Comparison of ENCODE assay signal across 1 cellular context in the genomic region with DNA sequence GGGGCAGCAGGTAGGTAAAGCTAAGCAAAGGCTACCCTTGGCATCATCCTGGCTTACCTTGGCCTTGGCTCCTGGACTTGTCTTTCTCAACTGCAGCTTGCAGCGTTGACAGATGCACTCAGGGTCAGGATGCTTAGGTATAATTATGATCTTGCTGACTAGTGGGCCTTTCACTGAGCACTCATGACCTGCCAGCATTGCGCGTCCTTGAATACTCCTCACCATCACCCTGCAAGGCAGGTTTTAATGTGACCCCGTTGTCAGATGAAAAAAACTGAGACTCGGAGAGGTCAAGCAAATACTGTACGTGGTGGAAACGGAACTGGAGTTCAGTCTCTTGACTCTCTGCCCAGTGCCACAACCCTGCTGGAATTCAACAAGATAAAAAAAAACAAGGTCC.
TF ChIP-seq lines count a peak whose summit lies in the region.

No MANE protein-coding gene starts in this region.

TF ChIP-seq in HepG2, 621 proteins besides CTCF, POLR2A, EP300 and RAD21 (continued from another document and continues in another):
- TF ChIP-seq ZNF563 (CRISPR knock-in tag; IDR thresholded peaks at IDR 0.05) (no peak), ZNF747 (CRISPR knock-in tag; IDR thresholded peaks at IDR 0.05; ENCODE audit: borderline replicate concordance) (no peak), RBM39 (IDR thresholded peaks at IDR 0.05; ENCODE audit: low read depth, low read length, poor library complexity, severe bottlenecking) (no peak), ZNF431 (CRISPR knock-in tag; IDR thresholded peaks at IDR 0.05; ENCODE audit: borderline replicate concordance, low read depth) (no peak), NFYB (CRISPR knock-in tag; IDR thresholded peaks at IDR 0.05) (no peak), XBP1 (CRISPR knock-in tag; IDR thresholded peaks at IDR 0.05) (no peak), GABPB1 (CRISPR knock-in tag; IDR thresholded peaks at IDR 0.05) (no peak), SNAI1 (CRISPR knock-in tag; IDR thresholded peaks at IDR 0.05; ENCODE audit: borderline replicate concordance) (no peak), FOSL2 (CRISPR knock-in tag; IDR thresholded peaks at IDR 0.05) (peak; percentile 19; the same call in 1 of the 2 replicates), ARID2 (CRISPR knock-in tag; IDR thresholded peaks at IDR 0.05; ENCODE audit: borderline replicate concordance) (no peak), ZNF136 (CRISPR knock-in tag; IDR thresholded peaks at IDR 0.05; ENCODE audit: low read depth) (no peak), DR1 (CRISPR knock-in tag; IDR thresholded peaks at IDR 0.05) (no peak), ZNF543 (CRISPR knock-in tag; IDR thresholded peaks at IDR 0.05) (no peak), SOX13 (IDR thresholded peaks at IDR 0.05) (no peak), SOX13 (CRISPR knock-in tag; conservative IDR thresholded peaks at IDR 0.05 in 1 of 2, IDR thresholded peaks at IDR 0.05 in 1 of 2) (peak in 1 of 2 experiments; percentile 61; a peak in 1 of 4 replicates), RXRB (CRISPR knock-in tag; IDR thresholded peaks at IDR 0.05; ENCODE audit: borderline replicate concordance) (peak; percentile 62; the same call in 1 of the 2 replicates), NFE2L2 (IDR thresholded peaks at IDR 0.05; ENCODE audit: low read length) (no peak), KLF13 (CRISPR knock-in tag; IDR thresholded peaks at IDR 0.05) (no peak), ZBTB38 (CRISPR knock-in tag; IDR thresholded peaks at IDR 0.05) (no peak), TMF1 (CRISPR knock-in tag; IDR thresholded peaks at IDR 0.05; ENCODE audit: low read depth) (no peak), TCF7L2 (IDR thresholded peaks at IDR 0.05; ENCODE audit: low read depth, low read length) (no peak), FIP1L1 (IDR thresholded peaks at IDR 0.05; ENCODE audit: borderline replicate concordance, insufficient read depth, low read depth, low read length) (no peak), NR2F1 (CRISPR knock-in tag; IDR thresholded peaks at IDR 0.05) (peak; percentile 29 to 53; a peak in 2 of 4 replicates), GATAD2A (CRISPR knock-in tag; IDR thresholded peaks at IDR 0.05) (peak; percentile 31; the same call in 1 of the 2 replicates), SUZ12 (IDR thresholded peaks at IDR 0.05; ENCODE audit: low read depth, low read length) (no peak), TCF7 (IDR thresholded peaks at IDR 0.05; ENCODE audit: low read depth) (peak; percentile 24; the same call in 1 of the 2 replicates), CEBPB (IDR thresholded peaks at IDR 0.05; ENCODE audit: borderline replicate concordance, low read depth, low read length) (no peak)
- TF ChIP-seq, protein P1, sequence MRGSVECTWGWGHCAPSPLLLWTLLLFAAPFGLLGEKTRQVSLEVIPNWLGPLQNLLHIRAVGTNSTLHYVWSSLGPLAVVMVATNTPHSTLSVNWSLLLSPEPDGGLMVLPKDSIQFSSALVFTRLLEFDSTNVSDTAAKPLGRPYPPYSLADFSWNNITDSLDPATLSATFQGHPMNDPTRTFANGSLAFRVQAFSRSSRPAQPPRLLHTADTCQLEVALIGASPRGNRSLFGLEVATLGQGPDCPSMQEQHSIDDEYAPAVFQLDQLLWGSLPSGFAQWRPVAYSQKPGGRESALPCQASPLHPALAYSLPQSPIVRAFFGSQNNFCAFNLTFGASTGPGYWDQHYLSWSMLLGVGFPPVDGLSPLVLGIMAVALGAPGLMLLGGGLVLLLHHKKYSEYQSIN (CRISPR knock-in tag; IDR thresholded peaks at IDR 0.05; ENCODE audit: borderline replicate concordance): no peak
- TF ChIP-seq, protein P2, sequence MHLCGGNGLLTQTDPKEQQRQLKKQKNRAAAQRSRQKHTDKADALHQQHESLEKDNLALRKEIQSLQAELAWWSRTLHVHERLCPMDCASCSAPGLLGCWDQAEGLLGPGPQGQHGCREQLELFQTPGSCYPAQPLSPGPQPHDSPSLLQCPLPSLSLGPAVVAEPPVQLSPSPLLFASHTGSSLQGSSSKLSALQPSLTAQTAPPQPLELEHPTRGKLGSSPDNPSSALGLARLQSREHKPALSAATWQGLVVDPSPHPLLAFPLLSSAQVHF (CRISPR knock-in tag; IDR thresholded peaks at IDR 0.05): no peak
- TF ChIP-seq, protein P3, sequence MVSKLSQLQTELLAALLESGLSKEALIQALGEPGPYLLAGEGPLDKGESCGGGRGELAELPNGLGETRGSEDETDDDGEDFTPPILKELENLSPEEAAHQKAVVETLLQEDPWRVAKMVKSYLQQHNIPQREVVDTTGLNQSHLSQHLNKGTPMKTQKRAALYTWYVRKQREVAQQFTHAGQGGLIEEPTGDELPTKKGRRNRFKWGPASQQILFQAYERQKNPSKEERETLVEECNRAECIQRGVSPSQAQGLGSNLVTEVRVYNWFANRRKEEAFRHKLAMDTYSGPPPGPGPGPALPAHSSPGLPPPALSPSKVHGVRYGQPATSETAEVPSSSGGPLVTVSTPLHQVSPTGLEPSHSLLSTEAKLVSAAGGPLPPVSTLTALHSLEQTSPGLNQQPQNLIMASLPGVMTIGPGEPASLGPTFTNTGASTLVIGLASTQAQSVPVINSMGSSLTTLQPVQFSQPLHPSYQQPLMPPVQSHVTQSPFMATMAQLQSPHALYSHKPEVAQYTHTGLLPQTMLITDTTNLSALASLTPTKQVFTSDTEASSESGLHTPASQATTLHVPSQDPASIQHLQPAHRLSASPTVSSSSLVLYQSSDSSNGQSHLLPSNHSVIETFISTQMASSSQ (IDR thresholded peaks at IDR 0.05; ENCODE audit: low read depth): no peak
- TF ChIP-seq, protein P3 (CRISPR knock-in tag; IDR thresholded peaks at IDR 0.05; ENCODE audit: borderline replicate concordance): 0 out of 2 replicates have a peak, but pooled peaks have one; percentile 21
- TF ChIP-seq, protein P4, sequence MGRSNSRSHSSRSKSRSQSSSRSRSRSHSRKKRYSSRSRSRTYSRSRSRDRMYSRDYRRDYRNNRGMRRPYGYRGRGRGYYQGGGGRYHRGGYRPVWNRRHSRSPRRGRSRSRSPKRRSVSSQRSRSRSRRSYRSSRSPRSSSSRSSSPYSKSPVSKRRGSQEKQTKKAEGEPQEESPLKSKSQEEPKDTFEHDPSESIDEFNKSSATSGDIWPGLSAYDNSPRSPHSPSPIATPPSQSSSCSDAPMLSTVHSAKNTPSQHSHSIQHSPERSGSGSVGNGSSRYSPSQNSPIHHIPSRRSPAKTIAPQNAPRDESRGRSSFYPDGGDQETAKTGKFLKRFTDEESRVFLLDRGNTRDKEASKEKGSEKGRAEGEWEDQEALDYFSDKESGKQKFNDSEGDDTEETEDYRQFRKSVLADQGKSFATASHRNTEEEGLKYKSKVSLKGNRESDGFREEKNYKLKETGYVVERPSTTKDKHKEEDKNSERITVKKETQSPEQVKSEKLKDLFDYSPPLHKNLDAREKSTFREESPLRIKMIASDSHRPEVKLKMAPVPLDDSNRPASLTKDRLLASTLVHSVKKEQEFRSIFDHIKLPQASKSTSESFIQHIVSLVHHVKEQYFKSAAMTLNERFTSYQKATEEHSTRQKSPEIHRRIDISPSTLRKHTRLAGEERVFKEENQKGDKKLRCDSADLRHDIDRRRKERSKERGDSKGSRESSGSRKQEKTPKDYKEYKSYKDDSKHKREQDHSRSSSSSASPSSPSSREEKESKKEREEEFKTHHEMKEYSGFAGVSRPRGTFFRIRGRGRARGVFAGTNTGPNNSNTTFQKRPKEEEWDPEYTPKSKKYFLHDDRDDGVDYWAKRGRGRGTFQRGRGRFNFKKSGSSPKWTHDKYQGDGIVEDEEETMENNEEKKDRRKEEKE (IDR thresholded peaks at IDR 0.05): no peak
- TF ChIP-seq, protein P5, sequence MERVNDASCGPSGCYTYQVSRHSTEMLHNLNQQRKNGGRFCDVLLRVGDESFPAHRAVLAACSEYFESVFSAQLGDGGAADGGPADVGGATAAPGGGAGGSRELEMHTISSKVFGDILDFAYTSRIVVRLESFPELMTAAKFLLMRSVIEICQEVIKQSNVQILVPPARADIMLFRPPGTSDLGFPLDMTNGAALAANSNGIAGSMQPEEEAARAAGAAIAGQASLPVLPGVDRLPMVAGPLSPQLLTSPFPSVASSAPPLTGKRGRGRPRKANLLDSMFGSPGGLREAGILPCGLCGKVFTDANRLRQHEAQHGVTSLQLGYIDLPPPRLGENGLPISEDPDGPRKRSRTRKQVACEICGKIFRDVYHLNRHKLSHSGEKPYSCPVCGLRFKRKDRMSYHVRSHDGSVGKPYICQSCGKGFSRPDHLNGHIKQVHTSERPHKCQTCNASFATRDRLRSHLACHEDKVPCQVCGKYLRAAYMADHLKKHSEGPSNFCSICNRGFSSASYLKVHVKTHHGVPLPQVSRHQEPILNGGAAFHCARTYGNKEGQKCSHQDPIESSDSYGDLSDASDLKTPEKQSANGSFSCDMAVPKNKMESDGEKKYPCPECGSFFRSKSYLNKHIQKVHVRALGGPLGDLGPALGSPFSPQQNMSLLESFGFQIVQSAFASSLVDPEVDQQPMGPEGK (CRISPR knock-in tag; IDR thresholded peaks at IDR 0.05): 0 out of 2 replicates have a peak, but pooled peaks have one; percentile 19
- TF ChIP-seq, protein P6, sequence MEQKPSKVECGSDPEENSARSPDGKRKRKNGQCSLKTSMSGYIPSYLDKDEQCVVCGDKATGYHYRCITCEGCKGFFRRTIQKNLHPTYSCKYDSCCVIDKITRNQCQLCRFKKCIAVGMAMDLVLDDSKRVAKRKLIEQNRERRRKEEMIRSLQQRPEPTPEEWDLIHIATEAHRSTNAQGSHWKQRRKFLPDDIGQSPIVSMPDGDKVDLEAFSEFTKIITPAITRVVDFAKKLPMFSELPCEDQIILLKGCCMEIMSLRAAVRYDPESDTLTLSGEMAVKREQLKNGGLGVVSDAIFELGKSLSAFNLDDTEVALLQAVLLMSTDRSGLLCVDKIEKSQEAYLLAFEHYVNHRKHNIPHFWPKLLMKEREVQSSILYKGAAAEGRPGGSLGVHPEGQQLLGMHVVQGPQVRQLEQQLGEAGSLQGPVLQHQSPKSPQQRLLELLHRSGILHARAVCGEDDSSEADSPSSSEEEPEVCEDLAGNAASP (CRISPR knock-in tag; IDR thresholded peaks at IDR 0.05; ENCODE audit: borderline replicate concordance): 0 out of 2 replicates have a peak, but pooled peaks have one; percentile 13
- TF ChIP-seq, protein P7, sequence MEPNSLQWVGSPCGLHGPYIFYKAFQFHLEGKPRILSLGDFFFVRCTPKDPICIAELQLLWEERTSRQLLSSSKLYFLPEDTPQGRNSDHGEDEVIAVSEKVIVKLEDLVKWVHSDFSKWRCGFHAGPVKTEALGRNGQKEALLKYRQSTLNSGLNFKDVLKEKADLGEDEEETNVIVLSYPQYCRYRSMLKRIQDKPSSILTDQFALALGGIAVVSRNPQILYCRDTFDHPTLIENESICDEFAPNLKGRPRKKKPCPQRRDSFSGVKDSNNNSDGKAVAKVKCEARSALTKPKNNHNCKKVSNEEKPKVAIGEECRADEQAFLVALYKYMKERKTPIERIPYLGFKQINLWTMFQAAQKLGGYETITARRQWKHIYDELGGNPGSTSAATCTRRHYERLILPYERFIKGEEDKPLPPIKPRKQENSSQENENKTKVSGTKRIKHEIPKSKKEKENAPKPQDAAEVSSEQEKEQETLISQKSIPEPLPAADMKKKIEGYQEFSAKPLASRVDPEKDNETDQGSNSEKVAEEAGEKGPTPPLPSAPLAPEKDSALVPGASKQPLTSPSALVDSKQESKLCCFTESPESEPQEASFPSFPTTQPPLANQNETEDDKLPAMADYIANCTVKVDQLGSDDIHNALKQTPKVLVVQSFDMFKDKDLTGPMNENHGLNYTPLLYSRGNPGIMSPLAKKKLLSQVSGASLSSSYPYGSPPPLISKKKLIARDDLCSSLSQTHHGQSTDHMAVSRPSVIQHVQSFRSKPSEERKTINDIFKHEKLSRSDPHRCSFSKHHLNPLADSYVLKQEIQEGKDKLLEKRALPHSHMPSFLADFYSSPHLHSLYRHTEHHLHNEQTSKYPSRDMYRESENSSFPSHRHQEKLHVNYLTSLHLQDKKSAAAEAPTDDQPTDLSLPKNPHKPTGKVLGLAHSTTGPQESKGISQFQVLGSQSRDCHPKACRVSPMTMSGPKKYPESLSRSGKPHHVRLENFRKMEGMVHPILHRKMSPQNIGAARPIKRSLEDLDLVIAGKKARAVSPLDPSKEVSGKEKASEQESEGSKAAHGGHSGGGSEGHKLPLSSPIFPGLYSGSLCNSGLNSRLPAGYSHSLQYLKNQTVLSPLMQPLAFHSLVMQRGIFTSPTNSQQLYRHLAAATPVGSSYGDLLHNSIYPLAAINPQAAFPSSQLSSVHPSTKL (CRISPR knock-in tag; IDR thresholded peaks at IDR 0.05): peak; percentile 67
- TF ChIP-seq, protein P8, sequence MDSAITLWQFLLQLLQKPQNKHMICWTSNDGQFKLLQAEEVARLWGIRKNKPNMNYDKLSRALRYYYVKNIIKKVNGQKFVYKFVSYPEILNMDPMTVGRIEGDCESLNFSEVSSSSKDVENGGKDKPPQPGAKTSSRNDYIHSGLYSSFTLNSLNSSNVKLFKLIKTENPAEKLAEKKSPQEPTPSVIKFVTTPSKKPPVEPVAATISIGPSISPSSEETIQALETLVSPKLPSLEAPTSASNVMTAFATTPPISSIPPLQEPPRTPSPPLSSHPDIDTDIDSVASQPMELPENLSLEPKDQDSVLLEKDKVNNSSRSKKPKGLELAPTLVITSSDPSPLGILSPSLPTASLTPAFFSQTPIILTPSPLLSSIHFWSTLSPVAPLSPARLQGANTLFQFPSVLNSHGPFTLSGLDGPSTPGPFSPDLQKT (CRISPR knock-in tag; IDR thresholded peaks at IDR 0.05; ENCODE audit: borderline replicate concordance): no peak
- TF ChIP-seq, protein P9, sequence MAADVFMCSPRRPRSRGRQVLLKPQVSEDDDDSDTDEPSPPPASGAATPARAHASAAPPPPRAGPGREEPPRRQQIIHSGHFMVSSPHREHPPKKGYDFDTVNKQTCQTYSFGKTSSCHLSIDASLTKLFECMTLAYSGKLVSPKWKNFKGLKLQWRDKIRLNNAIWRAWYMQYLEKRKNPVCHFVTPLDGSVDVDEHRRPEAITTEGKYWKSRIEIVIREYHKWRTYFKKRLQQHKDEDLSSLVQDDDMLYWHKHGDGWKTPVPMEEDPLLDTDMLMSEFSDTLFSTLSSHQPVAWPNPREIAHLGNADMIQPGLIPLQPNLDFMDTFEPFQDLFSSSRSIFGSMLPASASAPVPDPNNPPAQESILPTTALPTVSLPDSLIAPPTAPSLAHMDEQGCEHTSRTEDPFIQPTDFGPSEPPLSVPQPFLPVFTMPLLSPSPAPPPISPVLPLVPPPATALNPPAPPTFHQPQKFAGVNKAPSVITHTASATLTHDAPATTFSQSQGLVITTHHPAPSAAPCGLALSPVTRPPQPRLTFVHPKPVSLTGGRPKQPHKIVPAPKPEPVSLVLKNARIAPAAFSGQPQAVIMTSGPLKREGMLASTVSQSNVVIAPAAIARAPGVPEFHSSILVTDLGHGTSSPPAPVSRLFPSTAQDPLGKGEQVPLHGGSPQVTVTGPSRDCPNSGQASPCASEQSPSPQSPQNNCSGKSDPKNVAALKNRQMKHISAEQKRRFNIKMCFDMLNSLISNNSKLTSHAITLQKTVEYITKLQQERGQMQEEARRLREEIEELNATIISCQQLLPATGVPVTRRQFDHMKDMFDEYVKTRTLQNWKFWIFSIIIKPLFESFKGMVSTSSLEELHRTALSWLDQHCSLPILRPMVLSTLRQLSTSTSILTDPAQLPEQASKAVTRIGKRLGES (CRISPR knock-in tag; IDR thresholded peaks at IDR 0.05; ENCODE audit: borderline replicate concordance): no peak
